7 cellular contexts compared by ENCODE assay signal in genomic region chr16:21521048-21521389, GRCh38.
DNase-seq lines count a peak whose midpoint lies in the region; ATAC-seq and TF ChIP-seq lines count a peak whose summit lies in the region.
"Not testable (repeated sequence)": the region's sequence is repeated elsewhere in the genome, so short reads cannot be mapped to it uniquely, and the experiment has no call there.

No MANE protein-coding gene starts in this region.

- H3K9me3 ChIP-seq in NT2/D1 (ENCODE audit: insufficient read depth, low read length); ectodermal cell (ENCODE audit: control insufficient read depth, low read length); iPS-15b (ENCODE audit: control insufficient read depth, insufficient read depth, low read length): not testable (repeated sequence)

- H3K36me3 Mint-ChIP-seq in GM23338 (ENCODE audit: low read depth), result peaks cover 29% of the 10 kb centered on the region
- peaks cover 37% of the 10 kb centered on the region for H3K36me3 Mint-ChIP-seq in activated T-cell treated with anti-CD3 and anti-CD28 coated beads, Interleukin-2, amount 50 U/mL, for 24 hours (ENCODE audit: low read depth)
- not testable (repeated sequence) for H3K36me3 Mint-ChIP-seq in nephron progenitor cell (ENCODE audit: low read depth)
- peaks cover 20% of the 10 kb centered on the region for H3K36me3 Mint-ChIP-seq in stimulated activated memory B cell treated with anti-CD40 and anti-IgM and Interleukin-4, amounts not matched to agents 10 μg/mL and 1 μg/mL and 100 μg/mL, for 72 hours

- H3K4me1 Mint-ChIP-seq in GM23338, result peaks cover 21% of the 10 kb centered on the region
- H3K4me1 Mint-ChIP-seq in activated T-cell treated with anti-CD3 and anti-CD28 coated beads, Interleukin-2, amount 50 U/mL, for 24 hours (ENCODE audit: low read depth), result peaks cover 15% of the 10 kb centered on the region
- H3K4me1 Mint-ChIP-seq in nephron progenitor cell, result peaks cover 39% of the 10 kb centered on the region
- H3K4me1 Mint-ChIP-seq in stimulated activated memory B cell treated with anti-CD40 and anti-IgM and Interleukin-4, amounts not matched to agents 10 μg/mL and 1 μg/mL and 100 μg/mL, for 72 hours, result peaks cover 30% of the 10 kb centered on the region

- H2AFZ ChIP-seq in GM23338, result not testable (repeated sequence)

- not testable (repeated sequence) for H3K36me3 ChIP-seq in GM23338 (ENCODE audit: insufficient read depth); ectodermal cell (ENCODE audit: control insufficient read depth, insufficient read depth, low read length); iPS-15b (ENCODE audit: control insufficient read depth, insufficient read depth, low read length)
- H3K36me3 ChIP-seq in NT2/D1 (ENCODE audit: insufficient read depth, insufficient read length, low read length), result peaks cover 20% of the 10 kb centered on the region

- not testable (repeated sequence) for H3K9me3 Mint-ChIP-seq in GM23338; activated T-cell treated with anti-CD3 and anti-CD28 coated beads, Interleukin-2, amount 50 U/mL, for 24 hours; nephron progenitor cell; stimulated activated memory B cell treated with anti-CD40 and anti-IgM and Interleukin-4, amounts not matched to agents 10 μg/mL and 1 μg/mL and 100 μg/mL, for 72 hours

- H3K27ac Mint-ChIP-seq in GM23338, result peak overlapping the region; percentile 99
- H3K27ac Mint-ChIP-seq in activated T-cell treated with anti-CD3 and anti-CD28 coated beads, Interleukin-2, amount 50 U/mL, for 24 hours, result peak overlapping the region; percentile 48
- peak overlapping the region; percentile 96 for H3K27ac Mint-ChIP-seq in nephron progenitor cell
- H3K27ac Mint-ChIP-seq in stimulated activated memory B cell treated with anti-CD40 and anti-IgM and Interleukin-4, amounts not matched to agents 10 μg/mL and 1 μg/mL and 100 μg/mL, for 72 hours, result peak overlapping the region; percentile 100

- not testable (repeated sequence) for DNase-seq in GM23338 (ENCODE audit: low spot score); NT2/D1 (ENCODE audit: low read depth, low spot score); activated T-cell treated with anti-CD3 and anti-CD28 coated beads, Interleukin-2, amount 50 U/mL, for 24 hours; nephron progenitor cell

- H3K4me2 ChIP-seq in GM23338, result peak overlapping the region; percentile 90

- 4 to 9% methylated on average over 6 to 7 of the region's 8 CpGs for WGBS in ectodermal cell, 2 experiments

- H4K20me1 ChIP-seq in GM23338 (replicated peaks; ENCODE audit: insufficient read depth), result peaks cover 26% of the 10 kb centered on the region

- peak overlapping the region; percentile 97 for H3K4me3 ChIP-seq in GM23338
- peak overlapping the region; percentile 45 for H3K4me3 ChIP-seq in NT2/D1 (ENCODE audit: insufficient read length, low read depth)
- H3K4me3 ChIP-seq in ectodermal cell (ENCODE audit: insufficient read depth, low read depth, low read length), result peak overlapping the region; percentile 68
- peak overlapping the region; percentile 71 for H3K4me3 ChIP-seq in iPS-15b (ENCODE audit: low read depth, low read length)

- H3K27me3 ChIP-seq in GM23338 (ENCODE audit: insufficient read depth); NT2/D1 (ENCODE audit: insufficient read depth, insufficient read length); ectodermal cell (ENCODE audit: control insufficient read depth, insufficient read depth, low read length, poor library complexity, severe bottlenecking); iPS-15b (ENCODE audit: control insufficient read depth, insufficient read depth, low read length): not testable (repeated sequence)

- H3K9ac ChIP-seq in NT2/D1 (ENCODE audit: insufficient read length, low read depth) (peak overlapping the region; percentile 90), iPS-15b (ENCODE audit: low read depth, low read length) (peak overlapping the region; percentile 37)

- peaks cover 27% of the 10 kb centered on the region for H3K27me3 Mint-ChIP-seq in GM23338 (ENCODE audit: insufficient read depth, low read depth, poor library complexity)
- H3K27me3 Mint-ChIP-seq in activated T-cell treated with anti-CD3 and anti-CD28 coated beads, Interleukin-2, amount 50 U/mL, for 24 hours; nephron progenitor cell (ENCODE audit: low read depth, poor library complexity); stimulated activated memory B cell treated with anti-CD40 and anti-IgM and Interleukin-4, amounts not matched to agents 10 μg/mL and 1 μg/mL and 100 μg/mL, for 72 hours: not testable (repeated sequence)

- H3K4me3 Mint-ChIP-seq in GM23338 (peak overlapping the region; percentile 71), nephron progenitor cell (peak overlapping the region; percentile 70)
- H3K4me3 Mint-ChIP-seq in activated T-cell treated with anti-CD3 and anti-CD28 coated beads, Interleukin-2, amount 50 U/mL, for 24 hours; stimulated activated memory B cell treated with anti-CD40 and anti-IgM and Interleukin-4, amounts not matched to agents 10 μg/mL and 1 μg/mL and 100 μg/mL, for 72 hours: not testable (repeated sequence)

- H3K4me1 ChIP-seq in GM23338 (ENCODE audit: insufficient read depth) (peaks cover 37% of the 10 kb centered on the region), NT2/D1 (ENCODE audit: insufficient read depth, insufficient read length) (peaks cover 20% of the 10 kb centered on the region), ectodermal cell (ENCODE audit: control insufficient read depth, insufficient read depth, low read length) (peaks cover 23% of the 10 kb centered on the region)
- not testable (repeated sequence) for H3K4me1 ChIP-seq in iPS-15b (ENCODE audit: control insufficient read depth, insufficient read depth, low read length)

- peaks cover 48% of the 10 kb centered on the region for H3F3A ChIP-seq in GM23338 (replicated peaks; ENCODE audit: low read depth)

- not testable (repeated sequence) for ATAC-seq in GM23338; stimulated activated memory B cell treated with anti-CD40 and anti-IgM and Interleukin-4, amounts not matched to agents 10 μg/mL and 1 μg/mL and 100 μg/mL, for 72 hours

- H3K79me2 ChIP-seq in GM23338 (replicated peaks; ENCODE audit: insufficient read depth), result peaks cover 42% of the 10 kb centered on the region

- H3K27ac ChIP-seq in GM23338 (ENCODE audit: low read depth), result peak overlapping the region; percentile 100
- peak overlapping the region; percentile 97 for H3K27ac ChIP-seq in ectodermal cell (ENCODE audit: insufficient read depth, low read depth, low read length, poor library complexity, severe bottlenecking)

- TF ChIP-seq CTCF in GM23338 (conservative IDR thresholded peaks at IDR 0.05; ENCODE audit: low read depth in 2 of 2); nephron progenitor cell (IDR thresholded peaks at IDR 0.05): not testable (repeated sequence)

- not testable (repeated sequence) for H3K9me2 ChIP-seq in GM23338 (ENCODE audit: insufficient read depth)

Comparison
In these comparisons a context has a peak if more than half of its experiments do, and no peak if none do; other contexts are left out.
1. H3K4me3 ChIP-seq: peak in every context shown above with its lines; median percentile 97 in GM23338; 71 in iPS-15b; 68 in ectodermal cell; 45 in NT2/D1.
2. H3K27ac Mint-ChIP-seq: peak in every context shown above with its lines; median percentile 100 in stimulated activated memory B cell treated with anti-CD40 and anti-IgM and Interleukin-4, amounts not matched to agents 10 μg/mL and 1 μg/mL and 100 μg/mL, for 72 hours; 99 in GM23338; 96 in nephron progenitor cell; 48 in activated T-cell treated with anti-CD3 and anti-CD28 coated beads, Interleukin-2, amount 50 U/mL, for 24 hours.